Comparison of ENCODE assay signal across 1 cellular context in the genomic region with DNA sequence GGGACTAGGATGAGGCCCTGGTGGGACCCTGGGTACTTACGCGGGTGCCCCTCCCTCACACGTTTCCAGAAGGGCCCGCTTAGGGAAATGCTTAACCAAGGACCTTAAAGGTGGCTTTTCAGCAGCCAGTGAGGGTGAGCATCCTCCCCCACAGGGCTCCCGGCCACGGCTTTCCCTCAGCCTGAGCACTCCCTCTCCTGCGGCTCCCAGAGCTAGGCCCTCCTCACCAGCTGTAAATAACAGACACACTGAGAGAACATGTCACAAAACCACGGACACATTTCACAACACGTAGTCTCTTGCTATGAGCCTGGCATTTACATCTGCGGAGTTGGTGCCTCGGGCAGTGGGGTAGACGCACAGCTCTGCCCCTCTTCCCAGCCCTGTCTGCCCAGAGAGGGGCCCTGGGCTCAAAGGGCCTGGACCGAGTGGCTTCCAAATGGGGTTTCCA.
TF ChIP-seq lines count a peak whose summit lies in the region.

No MANE protein-coding gene starts in this region.

TF ChIP-seq in WTC11, 78 proteins besides CTCF, POLR2A, EP300 and RAD21 (continued from another document):
- TF ChIP-seq FOXJ3 (CRISPR knock-in tag; IDR thresholded peaks at IDR 0.05; ENCODE audit: borderline replicate concordance) (no peak), EMX1 (CRISPR knock-in tag; IDR thresholded peaks at IDR 0.05) (no peak), GABPB1 (CRISPR knock-in tag; IDR thresholded peaks at IDR 0.05) (no peak), NR2C2 (CRISPR knock-in tag; IDR thresholded peaks at IDR 0.05) (no peak), MXD4 (CRISPR knock-in tag; IDR thresholded peaks at IDR 0.05; ENCODE audit: borderline replicate concordance) (no peak)
- TF ChIP-seq, protein P1, sequence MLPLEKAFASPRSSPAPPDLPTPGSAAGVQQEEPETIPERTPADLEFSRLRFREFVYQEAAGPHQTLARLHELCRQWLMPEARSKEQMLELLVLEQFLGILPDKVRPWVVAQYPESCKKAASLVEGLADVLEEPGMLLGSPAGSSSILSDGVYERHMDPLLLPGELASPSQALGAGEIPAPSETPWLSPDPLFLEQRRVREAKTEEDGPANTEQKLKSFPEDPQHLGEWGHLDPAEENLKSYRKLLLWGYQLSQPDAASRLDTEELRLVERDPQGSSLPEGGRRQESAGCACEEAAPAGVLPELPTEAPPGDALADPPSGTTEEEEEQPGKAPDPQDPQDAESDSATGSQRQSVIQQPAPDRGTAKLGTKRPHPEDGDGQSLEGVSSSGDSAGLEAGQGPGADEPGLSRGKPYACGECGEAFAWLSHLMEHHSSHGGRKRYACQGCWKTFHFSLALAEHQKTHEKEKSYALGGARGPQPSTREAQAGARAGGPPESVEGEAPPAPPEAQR (CRISPR knock-in tag; IDR thresholded peaks at IDR 0.05) = no peak
- TF ChIP-seq, protein P2, sequence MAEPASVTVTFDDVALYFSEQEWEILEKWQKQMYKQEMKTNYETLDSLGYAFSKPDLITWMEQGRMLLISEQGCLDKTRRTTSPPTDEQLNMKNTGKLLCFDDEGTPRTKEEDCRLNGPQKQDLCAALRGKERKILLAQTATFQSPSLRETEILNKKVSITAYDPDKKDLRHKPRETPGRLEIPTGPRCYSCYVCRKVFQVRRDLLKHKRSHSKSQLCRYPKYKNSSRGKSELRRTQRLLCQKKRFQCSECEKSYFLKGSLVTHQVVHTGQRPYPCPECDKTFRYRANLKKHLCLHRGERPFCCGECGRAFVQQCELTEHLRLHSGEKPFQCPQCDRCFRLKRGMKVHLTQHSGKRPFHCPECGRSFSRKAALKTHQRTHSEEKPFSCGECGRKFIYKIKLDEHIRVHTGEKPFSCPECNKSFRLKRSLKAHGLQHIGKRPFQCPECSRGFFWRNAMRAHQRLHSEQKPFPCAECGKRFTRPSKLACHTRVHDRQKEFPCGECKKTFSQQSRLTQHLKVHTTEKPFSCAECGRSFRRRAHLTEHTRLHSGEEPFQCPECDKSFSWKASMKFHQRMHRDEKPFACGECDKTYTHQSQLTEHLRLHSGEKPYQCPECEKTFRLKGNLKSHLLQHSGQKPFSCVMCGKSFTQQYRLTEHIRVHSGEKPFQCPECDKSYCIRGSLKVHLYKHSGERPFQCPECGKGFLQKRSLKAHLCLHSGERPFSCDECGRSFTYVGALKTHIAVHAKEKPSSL (CRISPR knock-in tag; conservative IDR thresholded peaks at IDR 0.05) = no peak
- TF ChIP-seq, protein P3, sequence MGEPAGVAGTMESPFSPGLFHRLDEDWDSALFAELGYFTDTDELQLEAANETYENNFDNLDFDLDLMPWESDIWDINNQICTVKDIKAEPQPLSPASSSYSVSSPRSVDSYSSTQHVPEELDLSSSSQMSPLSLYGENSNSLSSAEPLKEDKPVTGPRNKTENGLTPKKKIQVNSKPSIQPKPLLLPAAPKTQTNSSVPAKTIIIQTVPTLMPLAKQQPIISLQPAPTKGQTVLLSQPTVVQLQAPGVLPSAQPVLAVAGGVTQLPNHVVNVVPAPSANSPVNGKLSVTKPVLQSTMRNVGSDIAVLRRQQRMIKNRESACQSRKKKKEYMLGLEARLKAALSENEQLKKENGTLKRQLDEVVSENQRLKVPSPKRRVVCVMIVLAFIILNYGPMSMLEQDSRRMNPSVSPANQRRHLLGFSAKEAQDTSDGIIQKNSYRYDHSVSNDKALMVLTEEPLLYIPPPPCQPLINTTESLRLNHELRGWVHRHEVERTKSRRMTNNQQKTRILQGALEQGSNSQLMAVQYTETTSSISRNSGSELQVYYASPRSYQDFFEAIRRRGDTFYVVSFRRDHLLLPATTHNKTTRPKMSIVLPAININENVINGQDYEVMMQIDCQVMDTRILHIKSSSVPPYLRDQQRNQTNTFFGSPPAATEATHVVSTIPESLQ (CRISPR knock-in tag; IDR thresholded peaks at IDR 0.05) = no peak
- TF ChIP-seq, protein P4, sequence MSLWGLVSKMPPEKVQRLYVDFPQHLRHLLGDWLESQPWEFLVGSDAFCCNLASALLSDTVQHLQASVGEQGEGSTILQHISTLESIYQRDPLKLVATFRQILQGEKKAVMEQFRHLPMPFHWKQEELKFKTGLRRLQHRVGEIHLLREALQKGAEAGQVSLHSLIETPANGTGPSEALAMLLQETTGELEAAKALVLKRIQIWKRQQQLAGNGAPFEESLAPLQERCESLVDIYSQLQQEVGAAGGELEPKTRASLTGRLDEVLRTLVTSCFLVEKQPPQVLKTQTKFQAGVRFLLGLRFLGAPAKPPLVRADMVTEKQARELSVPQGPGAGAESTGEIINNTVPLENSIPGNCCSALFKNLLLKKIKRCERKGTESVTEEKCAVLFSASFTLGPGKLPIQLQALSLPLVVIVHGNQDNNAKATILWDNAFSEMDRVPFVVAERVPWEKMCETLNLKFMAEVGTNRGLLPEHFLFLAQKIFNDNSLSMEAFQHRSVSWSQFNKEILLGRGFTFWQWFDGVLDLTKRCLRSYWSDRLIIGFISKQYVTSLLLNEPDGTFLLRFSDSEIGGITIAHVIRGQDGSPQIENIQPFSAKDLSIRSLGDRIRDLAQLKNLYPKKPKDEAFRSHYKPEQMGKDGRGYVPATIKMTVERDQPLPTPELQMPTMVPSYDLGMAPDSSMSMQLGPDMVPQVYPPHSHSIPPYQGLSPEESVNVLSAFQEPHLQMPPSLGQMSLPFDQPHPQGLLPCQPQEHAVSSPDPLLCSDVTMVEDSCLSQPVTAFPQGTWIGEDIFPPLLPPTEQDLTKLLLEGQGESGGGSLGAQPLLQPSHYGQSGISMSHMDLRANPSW (CRISPR knock-in tag; conservative IDR thresholded peaks at IDR 0.05; ENCODE audit: low read depth) = no peak
- TF ChIP-seq, protein P5, sequence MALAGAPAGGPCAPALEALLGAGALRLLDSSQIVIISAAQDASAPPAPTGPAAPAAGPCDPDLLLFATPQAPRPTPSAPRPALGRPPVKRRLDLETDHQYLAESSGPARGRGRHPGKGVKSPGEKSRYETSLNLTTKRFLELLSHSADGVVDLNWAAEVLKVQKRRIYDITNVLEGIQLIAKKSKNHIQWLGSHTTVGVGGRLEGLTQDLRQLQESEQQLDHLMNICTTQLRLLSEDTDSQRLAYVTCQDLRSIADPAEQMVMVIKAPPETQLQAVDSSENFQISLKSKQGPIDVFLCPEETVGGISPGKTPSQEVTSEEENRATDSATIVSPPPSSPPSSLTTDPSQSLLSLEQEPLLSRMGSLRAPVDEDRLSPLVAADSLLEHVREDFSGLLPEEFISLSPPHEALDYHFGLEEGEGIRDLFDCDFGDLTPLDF (CRISPR knock-in tag; IDR thresholded peaks at IDR 0.05) = no peak
- TF ChIP-seq, protein P6, sequence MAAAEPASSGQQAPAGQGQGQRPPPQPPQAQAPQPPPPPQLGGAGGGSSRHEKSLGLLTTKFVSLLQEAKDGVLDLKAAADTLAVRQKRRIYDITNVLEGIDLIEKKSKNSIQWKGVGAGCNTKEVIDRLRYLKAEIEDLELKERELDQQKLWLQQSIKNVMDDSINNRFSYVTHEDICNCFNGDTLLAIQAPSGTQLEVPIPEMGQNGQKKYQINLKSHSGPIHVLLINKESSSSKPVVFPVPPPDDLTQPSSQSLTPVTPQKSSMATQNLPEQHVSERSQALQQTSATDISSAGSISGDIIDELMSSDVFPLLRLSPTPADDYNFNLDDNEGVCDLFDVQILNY (CRISPR knock-in tag; IDR thresholded peaks at IDR 0.05) = no peak
